In genomic region chr10:6202098-6202683, GRCh38 we compare ENCODE assay signal across 8 cellular contexts. TPM values are rescaled to one million over a fixed set of nuclear protein-coding genes. Genes with fewer than 3 reads are reported as not detected.
DNase-seq lines count a peak whose midpoint lies in the region; ATAC-seq and TF ChIP-seq lines count a peak whose summit lies in the region.

No MANE protein-coding gene starts in this region.

- H3K36me3 Mint-ChIP-seq in naive thymus-derived CD4-positive, alpha-beta T cell: peaks cover 0 to 15% (median 0%) of the 10 kb centered on the region in 5 donors

- no peaks in the 10 kb centered on the region for H3K27me3 Mint-ChIP-seq in naive thymus-derived CD4-positive, alpha-beta T cell

- peaks cover 11% of the 10 kb centered on the region for H3K4me1 ChIP-seq in colonic mucosa
- peaks cover 0 to 12% of the 10 kb centered on the region in 2 donors for H3K4me1 ChIP-seq in naive thymus-derived CD4-positive, alpha-beta T cell (ENCODE audit: control insufficient read depth in 2 of 2, insufficient read depth in 2 of 2, low read length in 2 of 2)

- H3K36me3 ChIP-seq in KOPT-K1 (ENCODE audit: insufficient read depth, low read length) (peaks cover 11% of the 10 kb centered on the region; the same call in 1 of the 2 replicates), colonic mucosa (no peaks in the 10 kb centered on the region)
- no peaks in the 10 kb centered on the region for H3K36me3 ChIP-seq in naive thymus-derived CD4-positive, alpha-beta T cell (ENCODE audit: control insufficient read depth in 2 of 3, insufficient read depth in 3 of 3, low read length in 3 of 3)

- peak overlapping the region; percentile 70 to 95 (median 92) for H3K27ac Mint-ChIP-seq in naive thymus-derived CD4-positive, alpha-beta T cell

- H3K4me3 ChIP-seq in GM12875 (ENCODE audit: low read depth, low read length) (peak overlapping the region; percentile 29), colonic mucosa (peak overlapping the region; percentile 75)
- peak overlapping the region; percentile 84 for H3K4me3 ChIP-seq in naive thymus-derived CD4-positive, alpha-beta T cell (ENCODE audit: low read length)

- POLR2A ChIA-PET in naive thymus-derived CD4-positive, alpha-beta T cell (lab: Charles Lee): interaction anchor here (0.7 to 4.5 kb wide), 24 partner anchors 8 to 208 kb away, joined by 3 to 32 read pairs (median 4); no protein-coding TSS in a partner anchor

- H3K9ac ChIP-seq in colonic mucosa (ENCODE audit: low read depth in 2 of 2, low read length in 2 of 2): peak overlapping the region; percentile 72 to 79

- no peak for TF ChIP-seq CTCF in GM12875 (IDR thresholded peaks at IDR 0.05; ENCODE audit: borderline replicate concordance, insufficient read depth, low read depth, low read length)
- TF ChIP-seq CTCF in colonic mucosa (IDR thresholded peaks at IDR 0.05): no peak

- intact Hi-C loops in colonic mucosa (cut with DNase I): loop anchor here (2.0 to 5.0 kb wide), 3 partner anchors 40 to 199 kb away; no protein-coding TSS in a partner anchor
- intact Hi-C loops in naive thymus-derived CD4-positive, alpha-beta T cell (cut with micrococcal nuclease): loop anchor here (1.0 to 10.0 kb wide), 15 partner anchors 39 to 465 kb away; partner anchors contain the start of genes IL15RA (in 2 of the 2), PRKCQ (in 2 of the 2) and ANKRD16 (in 1 of the 2)

- H3K27ac ChIP-seq in KOPT-K1 (ENCODE audit: low read depth, low read length, poor library complexity, severe bottlenecking) (peak overlapping the region; percentile 74), colonic mucosa (peak overlapping the region; percentile 36)
- H3K27ac ChIP-seq in naive thymus-derived CD4-positive, alpha-beta T cell (ENCODE audit: low read depth, low read length): peak overlapping the region; percentile 66

- H3K4me3 Mint-ChIP-seq in naive thymus-derived CD4-positive, alpha-beta T cell: peak overlapping the region; percentile 90 to 98 (median 95)

- H3K27me3 ChIP-seq in colonic mucosa: no peaks in the 10 kb centered on the region
- H3K27me3 ChIP-seq in naive thymus-derived CD4-positive, alpha-beta T cell (ENCODE audit: control insufficient read depth in 2 of 2, insufficient read depth in 2 of 2, low read length in 2 of 2): no peaks in the 10 kb centered on the region

- CTCF ChIA-PET in naive thymus-derived CD4-positive, alpha-beta T cell (lab: Charles Lee): interaction anchor here (0.5 to 5.2 kb wide), 33 partner anchors 10 to 478 kb away, joined by 3 to 59 read pairs (median 4); no protein-coding TSS in a partner anchor

- peaks cover 14 to 42% (median 31%) of the 10 kb centered on the region in 7 donors for H3K4me1 Mint-ChIP-seq in naive thymus-derived CD4-positive, alpha-beta T cell

- DNase-seq in colonic mucosa (peak; percentile 47), NCI-H2227 treated with DMSO at 0.1 percent for 48 hours (lab: John Stamatoyannopoulos, UW) (no peak)
- peak in 1 of 9 donors; percentile 11 for DNase-seq in naive thymus-derived CD4-positive, alpha-beta T cell

- ATAC-seq in naive thymus-derived CD4-positive, alpha-beta T cell: no peak
- ATAC-seq in activated CD4-positive, CD25-positive, alpha-beta regulatory T cell treated with anti-CD3 and anti-CD28 coated beads, Interleukin-2, amount 50 U/mL, for 24 hours: no peak
- ATAC-seq in HG03342 (IDR thresholded peaks at IDR 0.05; ENCODE audit: unreplicated experiment) (no peak), HG02970 (IDR thresholded peaks at IDR 0.05; ENCODE audit: low FRiP score, unreplicated experiment) (no peak)

- peaks cover 0 to 2% (median 0%) of the 10 kb centered on the region in 11 donors for H3K9me3 Mint-ChIP-seq in naive thymus-derived CD4-positive, alpha-beta T cell

- H3K9me3 ChIP-seq in KOPT-K1 (ENCODE audit: insufficient read depth, low read length, poor library complexity, severe bottlenecking) (no peaks in the 10 kb centered on the region), colonic mucosa (no peaks in the 10 kb centered on the region)
- no peaks in the 10 kb centered on the region for H3K9me3 ChIP-seq in naive thymus-derived CD4-positive, alpha-beta T cell (ENCODE audit: control insufficient read depth in 2 of 3, low read length in 3 of 3)

RNA-seq across cellular contexts. Expression of gene PFKFB3, which starts 0.5 kb away (rescaled TPM):
- total RNA-seq in colonic mucosa: 10 to 100 TPM; 23.4 to 70.7 TPM
- total RNA-seq in naive thymus-derived CD4-positive, alpha-beta T cell: 100 to 1,000 TPM in 1 of 5 experiments, 10 to 100 TPM in 4; 65.9 to 129 (median 80.5) TPM
- 10 to 100 TPM in 1 of 2 donors, 1 to 10 TPM in 1; 2.3 to 13.0 TPM for polyA plus RNA-seq in naive thymus-derived CD4-positive, alpha-beta T cell

Comparison
In these comparisons a context has a peak if more than half of its experiments do, and no peak if none do; other contexts are left out.
1. H3K4me3 ChIP-seq: peak in every context shown above with its lines; median percentile 84 in naive thymus-derived CD4-positive, alpha-beta T cell; 75 in colonic mucosa; 29 in GM12875.